1 cellular context compared by ENCODE assay signal in the genomic region with DNA sequence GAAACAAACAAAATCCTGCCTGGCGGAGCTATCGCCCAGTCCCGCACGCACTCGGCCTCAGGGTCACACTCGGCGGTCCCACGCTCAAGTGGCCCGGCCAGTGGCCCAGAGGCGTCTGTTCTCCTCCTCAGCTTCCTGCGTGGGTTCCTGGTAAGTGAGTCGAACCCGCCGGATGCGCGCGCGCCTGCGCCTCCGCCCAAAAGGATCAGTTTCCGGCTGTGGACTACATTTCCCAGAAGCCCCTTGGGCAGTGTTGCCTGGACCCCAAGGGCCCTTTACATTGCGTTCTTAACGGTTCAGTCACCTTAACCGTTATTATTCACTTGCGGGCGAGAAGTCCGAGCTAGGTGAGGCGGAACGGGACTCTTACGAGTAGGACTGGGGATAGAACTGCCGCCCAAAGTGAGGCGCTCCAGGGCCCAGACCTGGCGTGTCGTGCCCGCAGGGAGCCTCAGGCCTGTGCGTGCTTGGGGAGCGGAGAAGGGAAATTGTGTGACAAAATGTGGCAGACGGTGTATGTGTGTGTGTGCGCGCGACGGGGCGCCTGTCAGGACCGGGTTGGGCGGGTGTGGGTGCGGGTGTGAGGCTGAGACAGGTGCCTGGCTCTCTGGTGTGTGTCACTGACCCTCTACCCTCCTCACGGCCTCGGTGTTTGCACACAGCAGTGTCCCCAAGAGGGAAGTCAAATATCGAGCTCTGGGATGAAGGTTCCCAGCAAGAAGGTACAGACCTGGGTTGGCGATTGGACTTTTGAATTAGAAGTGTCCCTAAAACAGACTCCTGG.
TF ChIP-seq lines count a peak whose summit lies in the region.

Gene ZNF546 (plus strand): TSS at position 250 of the 784 bp plus-strand sequence. CDS start 1,267 bp downstream, outside the sequence.

TF ChIP-seq in HepG2, 621 proteins besides CTCF, POLR2A, EP300 and RAD21 (continued from another document and continues in another):
- TF ChIP-seq, protein P1, sequence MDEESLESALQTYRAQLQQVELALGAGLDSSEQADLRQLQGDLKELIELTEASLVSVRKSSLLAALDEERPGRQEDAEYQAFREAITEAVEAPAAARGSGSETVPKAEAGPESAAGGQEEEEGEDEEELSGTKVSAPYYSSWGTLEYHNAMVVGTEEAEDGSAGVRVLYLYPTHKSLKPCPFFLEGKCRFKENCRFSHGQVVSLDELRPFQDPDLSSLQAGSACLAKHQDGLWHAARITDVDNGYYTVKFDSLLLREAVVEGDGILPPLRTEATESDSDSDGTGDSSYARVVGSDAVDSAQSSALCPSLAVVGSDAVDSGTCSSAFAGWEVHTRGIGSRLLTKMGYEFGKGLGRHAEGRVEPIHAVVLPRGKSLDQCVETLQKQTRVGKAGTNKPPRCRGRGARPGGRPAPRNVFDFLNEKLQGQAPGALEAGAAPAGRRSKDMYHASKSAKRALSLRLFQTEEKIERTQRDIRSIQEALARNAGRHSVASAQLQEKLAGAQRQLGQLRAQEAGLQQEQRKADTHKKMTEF (CRISPR knock-in tag; IDR thresholded peaks at IDR 0.05), result peak; percentile 79
- TF ChIP-seq SMAD3 (CRISPR knock-in tag; IDR thresholded peaks at IDR 0.05) (peak; percentile 71), FOXA3 (CRISPR knock-in tag; IDR thresholded peaks at IDR 0.05) (peak; percentile 32), ZNF34 (CRISPR knock-in tag; IDR thresholded peaks at IDR 0.05; ENCODE audit: borderline replicate concordance) (peak; percentile 95), ZNF564 (CRISPR knock-in tag; IDR thresholded peaks at IDR 0.05) (peak; percentile 61; the same call in 1 of the 2 replicates), HMG20B (CRISPR knock-in tag; conservative IDR thresholded peaks at IDR 0.05) (no peak), ZNF354B (CRISPR knock-in tag; IDR thresholded peaks at IDR 0.05) (no peak; the same call in 1 of the 2 replicates), ZNF446 (CRISPR knock-in tag; IDR thresholded peaks at IDR 0.05) (0 out of 2 replicates have a peak, but pooled peaks have one; percentile 44), ZNF563 (CRISPR knock-in tag; IDR thresholded peaks at IDR 0.05) (no peak; the same call in 1 of the 2 replicates), ZNF556 (CRISPR knock-in tag; IDR thresholded peaks at IDR 0.05; ENCODE audit: borderline replicate concordance) (peak; percentile 67; the same call in 1 of the 2 replicates), ZNF773 (CRISPR knock-in tag; IDR thresholded peaks at IDR 0.05; ENCODE audit: borderline replicate concordance) (peak; percentile 72; the same call in 1 of the 2 replicates), ZNF567 (CRISPR knock-in tag; IDR thresholded peaks at IDR 0.05; ENCODE audit: borderline replicate concordance) (peak; percentile 76; the same call in 1 of the 2 replicates), ZNF75D (CRISPR knock-in tag; IDR thresholded peaks at IDR 0.05; ENCODE audit: borderline replicate concordance) (no peak), REL (CRISPR knock-in tag; conservative IDR thresholded peaks at IDR 0.05) (no peak), ZNF7 (CRISPR knock-in tag; IDR thresholded peaks at IDR 0.05) (0 out of 2 replicates have a peak, but pooled peaks have one; percentile 25), SALL2 (CRISPR knock-in tag; IDR thresholded peaks at IDR 0.05) (peak; percentile 78), HOXA3 (CRISPR knock-in tag; IDR thresholded peaks at IDR 0.05) (peak; percentile 74), ZNF451 (CRISPR knock-in tag; IDR thresholded peaks at IDR 0.05) (peak; percentile 91; the same call in 1 of the 2 replicates), SNAPC2 (CRISPR knock-in tag; IDR thresholded peaks at IDR 0.05) (peak; percentile 90), KLF13 (CRISPR knock-in tag; IDR thresholded peaks at IDR 0.05) (0 out of 2 replicates have a peak, but pooled peaks have one; percentile 51), CENPX (CRISPR knock-in tag; IDR thresholded peaks at IDR 0.05) (no peak), ZNF12 (CRISPR knock-in tag; IDR thresholded peaks at IDR 0.05) (no peak), ZSCAN21 (CRISPR knock-in tag; IDR thresholded peaks at IDR 0.05; ENCODE audit: borderline replicate concordance) (peak; percentile 67; the same call in 1 of the 2 replicates), JARID2 (CRISPR knock-in tag; IDR thresholded peaks at IDR 0.05; ENCODE audit: insufficient replicate concordance) (peak; percentile 39), ZNF558 (CRISPR knock-in tag; IDR thresholded peaks at IDR 0.05; ENCODE audit: borderline replicate concordance) (peak; percentile 59; the same call in 1 of the 2 replicates), TEF (CRISPR knock-in tag; IDR thresholded peaks at IDR 0.05) (no peak), ZNF710 (CRISPR knock-in tag; IDR thresholded peaks at IDR 0.05; ENCODE audit: borderline replicate concordance) (peak; percentile 73), ZC3H13 (CRISPR knock-in tag; IDR thresholded peaks at IDR 0.05) (peak; percentile 86), TARDBP (CRISPR knock-in tag; IDR thresholded peaks at IDR 0.05) (peak; percentile 74), ZIK1 (CRISPR knock-in tag; IDR thresholded peaks at IDR 0.05; ENCODE audit: borderline replicate concordance, low read depth) (peak; percentile 64), ZSCAN22 (CRISPR knock-in tag; IDR thresholded peaks at IDR 0.05) (peak; percentile 63; the same call in 1 of the 2 replicates), ZNF768 (CRISPR knock-in tag; IDR thresholded peaks at IDR 0.05) (peak; percentile 21; the same call in 1 of the 2 replicates), SIN3A (IDR thresholded peaks at IDR 0.05; ENCODE audit: borderline replicate concordance, low read depth, low read length) (peak; percentile 18; the same call in 1 of the 2 replicates), RFXAP (CRISPR knock-in tag; IDR thresholded peaks at IDR 0.05; ENCODE audit: borderline replicate concordance) (peak; percentile 57; the same call in 1 of the 2 replicates), ZNF503 (CRISPR knock-in tag; IDR thresholded peaks at IDR 0.05) (no peak), MXD4 (CRISPR knock-in tag; IDR thresholded peaks at IDR 0.05) (no peak), SOX6 (IDR thresholded peaks at IDR 0.05) (no peak), SOX6 (CRISPR knock-in tag; IDR thresholded peaks at IDR 0.05) (peak; percentile 41; the same call in 1 of the 2 replicates), ZNF430 (CRISPR knock-in tag; IDR thresholded peaks at IDR 0.05) (peak; percentile 69; the same call in 1 of the 2 replicates), EED (CRISPR knock-in tag; IDR thresholded peaks at IDR 0.05) (no peak; the same call in 1 of the 2 replicates), THYN1 (CRISPR knock-in tag; IDR thresholded peaks at IDR 0.05; ENCODE audit: borderline replicate concordance, low read depth) (peak; percentile 70; the same call in 1 of the 2 replicates)
- TF ChIP-seq, protein P2, sequence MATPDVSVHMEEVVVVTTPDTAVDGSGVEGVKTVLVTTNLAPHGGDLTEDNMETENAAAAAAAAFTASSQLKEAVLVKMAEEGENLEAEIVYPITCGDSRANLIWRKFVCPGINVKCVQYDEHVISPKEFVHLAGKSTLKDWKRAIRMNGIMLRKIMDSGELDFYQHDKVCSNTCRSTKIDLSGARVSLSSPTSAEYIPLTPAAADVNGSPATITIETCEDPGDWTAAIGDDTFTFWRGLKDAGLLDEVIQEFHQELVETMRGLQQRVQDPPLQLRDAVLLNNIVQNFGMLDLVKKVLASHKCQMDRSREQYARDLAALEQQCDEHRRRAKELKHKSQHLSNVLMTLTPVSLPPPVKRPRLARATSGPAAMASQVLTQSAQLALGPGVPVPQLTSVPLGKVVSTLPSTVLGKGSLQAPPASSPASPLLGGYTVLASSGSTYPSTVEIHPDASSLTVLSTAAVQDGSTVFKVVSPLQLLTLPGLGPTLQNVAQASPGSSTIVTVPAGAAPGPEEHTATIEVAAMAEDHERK (CRISPR knock-in tag; IDR thresholded peaks at IDR 0.05; ENCODE audit: low read depth), result no peak
- TF ChIP-seq, protein P3, sequence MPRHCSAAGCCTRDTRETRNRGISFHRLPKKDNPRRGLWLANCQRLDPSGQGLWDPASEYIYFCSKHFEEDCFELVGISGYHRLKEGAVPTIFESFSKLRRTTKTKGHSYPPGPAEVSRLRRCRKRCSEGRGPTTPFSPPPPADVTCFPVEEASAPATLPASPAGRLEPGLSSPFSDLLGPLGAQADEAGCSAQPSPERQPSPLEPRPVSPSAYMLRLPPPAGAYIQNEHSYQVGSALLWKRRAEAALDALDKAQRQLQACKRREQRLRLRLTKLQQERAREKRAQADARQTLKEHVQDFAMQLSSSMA (CRISPR knock-in tag; IDR thresholded peaks at IDR 0.05), result 0 out of 2 replicates have a peak, but pooled peaks have one; percentile 83
- TF ChIP-seq, protein P4, sequence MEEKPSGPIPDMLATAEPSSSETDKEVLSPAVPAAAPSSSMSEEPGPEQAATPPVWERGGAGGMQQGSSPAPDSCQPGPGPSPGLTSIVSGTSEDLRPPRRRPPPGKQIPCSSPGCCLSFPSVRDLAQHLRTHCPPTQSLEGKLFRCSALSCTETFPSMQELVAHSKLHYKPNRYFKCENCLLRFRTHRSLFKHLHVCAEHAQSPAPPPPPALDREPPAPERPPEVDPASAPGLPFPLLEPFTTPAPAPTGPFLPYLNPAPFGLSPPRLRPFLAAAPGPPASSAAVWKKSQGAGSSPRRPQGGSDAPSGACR (CRISPR knock-in tag; IDR thresholded peaks at IDR 0.05), result 0 out of 2 replicates have a peak, but pooled peaks have one; percentile 47
- TF ChIP-seq, protein P5, sequence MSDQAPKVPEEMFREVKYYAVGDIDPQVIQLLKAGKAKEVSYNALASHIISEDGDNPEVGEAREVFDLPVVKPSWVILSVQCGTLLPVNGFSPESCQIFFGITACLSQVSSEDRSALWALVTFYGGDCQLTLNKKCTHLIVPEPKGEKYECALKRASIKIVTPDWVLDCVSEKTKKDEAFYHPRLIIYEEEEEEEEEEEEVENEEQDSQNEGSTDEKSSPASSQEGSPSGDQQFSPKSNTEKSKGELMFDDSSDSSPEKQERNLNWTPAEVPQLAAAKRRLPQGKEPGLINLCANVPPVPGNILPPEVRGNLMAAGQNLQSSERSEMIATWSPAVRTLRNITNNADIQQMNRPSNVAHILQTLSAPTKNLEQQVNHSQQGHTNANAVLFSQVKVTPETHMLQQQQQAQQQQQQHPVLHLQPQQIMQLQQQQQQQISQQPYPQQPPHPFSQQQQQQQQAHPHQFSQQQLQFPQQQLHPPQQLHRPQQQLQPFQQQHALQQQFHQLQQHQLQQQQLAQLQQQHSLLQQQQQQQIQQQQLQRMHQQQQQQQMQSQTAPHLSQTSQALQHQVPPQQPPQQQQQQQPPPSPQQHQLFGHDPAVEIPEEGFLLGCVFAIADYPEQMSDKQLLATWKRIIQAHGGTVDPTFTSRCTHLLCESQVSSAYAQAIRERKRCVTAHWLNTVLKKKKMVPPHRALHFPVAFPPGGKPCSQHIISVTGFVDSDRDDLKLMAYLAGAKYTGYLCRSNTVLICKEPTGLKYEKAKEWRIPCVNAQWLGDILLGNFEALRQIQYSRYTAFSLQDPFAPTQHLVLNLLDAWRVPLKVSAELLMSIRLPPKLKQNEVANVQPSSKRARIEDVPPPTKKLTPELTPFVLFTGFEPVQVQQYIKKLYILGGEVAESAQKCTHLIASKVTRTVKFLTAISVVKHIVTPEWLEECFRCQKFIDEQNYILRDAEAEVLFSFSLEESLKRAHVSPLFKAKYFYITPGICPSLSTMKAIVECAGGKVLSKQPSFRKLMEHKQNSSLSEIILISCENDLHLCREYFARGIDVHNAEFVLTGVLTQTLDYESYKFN (CRISPR knock-in tag; conservative IDR thresholded peaks at IDR 0.05), result peak; percentile 44; the same call in 1 of the 2 replicates
- TF ChIP-seq, protein P6, sequence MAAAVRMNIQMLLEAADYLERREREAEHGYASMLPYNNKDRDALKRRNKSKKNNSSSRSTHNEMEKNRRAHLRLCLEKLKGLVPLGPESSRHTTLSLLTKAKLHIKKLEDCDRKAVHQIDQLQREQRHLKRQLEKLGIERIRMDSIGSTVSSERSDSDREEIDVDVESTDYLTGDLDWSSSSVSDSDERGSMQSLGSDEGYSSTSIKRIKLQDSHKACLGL (CRISPR knock-in tag; IDR thresholded peaks at IDR 0.05), result peak; percentile 68; the same call in 1 of the 2 replicates
